ENCODE assay signal across 20 cellular contexts in the genomic region with DNA sequence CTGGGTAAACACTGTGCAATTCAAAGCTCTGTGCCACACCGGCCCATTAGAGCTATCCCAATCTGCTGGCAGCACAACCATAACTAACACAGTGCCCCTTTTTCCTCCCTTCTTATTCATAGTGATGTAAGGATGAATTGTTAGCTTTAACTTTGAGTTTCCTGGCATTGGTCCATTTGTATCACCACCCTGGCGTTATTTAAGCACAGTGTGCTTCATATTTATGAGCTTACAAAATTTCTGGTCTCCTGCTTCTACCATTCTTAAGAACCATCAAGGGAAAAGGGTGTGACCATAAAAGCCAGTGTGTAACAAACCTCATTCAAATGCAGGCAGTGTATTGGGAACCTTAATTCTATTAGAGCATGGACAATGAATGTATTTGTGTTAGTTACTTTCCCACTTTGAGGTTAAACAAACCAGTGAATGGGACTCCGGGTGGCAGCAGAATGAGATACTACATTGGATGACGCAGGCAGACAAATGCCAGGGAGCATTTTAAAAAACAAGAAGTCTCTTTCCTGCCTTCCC.
A peak's percentile ranks its signal among the peaks of the same experiment; 100 is the strongest.
DNase-seq lines count a peak whose midpoint lies in the region; ATAC-seq and TF ChIP-seq lines count a peak whose summit lies in the region.
"Had no signal": no experiment of that assay in that cellular context is flagged by ENCODE, and none has a peak within 500 bp of the region (broad histone marks: within the 10 kb centered on the region; RNA-seq: fewer than 3 reads in every experiment).

No MANE protein-coding gene starts in this region.

- H3K36me3 ChIP-seq in gastroesophageal sphincter, result no peaks in the 10 kb centered on the region
- H3K36me3 ChIP-seq: WERI-Rb-1 had no signal

- no peaks in the 10 kb centered on the region for H3K4me1 ChIP-seq in gastroesophageal sphincter

- no peak for TF ChIP-seq CTCF in gastroesophageal sphincter (IDR thresholded peaks at IDR 0.05)

- H3K27me3 ChIP-seq in gastroesophageal sphincter, result peaks cover 3% of the 10 kb centered on the region

- ATAC-seq in gastroesophageal sphincter (no peak), HG02885 (IDR thresholded peaks at IDR 0.05; ENCODE audit: poor library complexity, unreplicated experiment) (no peak)
- ATAC-seq: mucosa of descending colon had no signal

- 55 to 66% methylated on average over 4 of the region's 4 CpGs for WGBS in gastroesophageal sphincter (ENCODE audit: low coverage in 1 of 2), 2 donors

- TF ChIP-seq EP300 in gastroesophageal sphincter (IDR thresholded peaks at IDR 0.05), result no peak

- no peak overlapping the region for H3K4me3 ChIP-seq in gastroesophageal sphincter
- H3K4me3 ChIP-seq: mucosa of descending colon had no signal

- H3K9me3 ChIP-seq in gastroesophageal sphincter, result no peaks in the 10 kb centered on the region
- H3K9me3 ChIP-seq: mucosa of descending colon had no signal

- DNase-seq in HT1080 (ENCODE audit: low read depth), result peak; percentile 38
- peak; percentile 86 for DNase-seq in globus pallidus (ENCODE audit: low spot score)
- peak; percentile 81 for DNase-seq in putamen (ENCODE audit: low spot score)
- DNase-seq in NCI-H128 (lab: John Stamatoyannopoulos, UW; ENCODE audit: unreplicated experiment), result no peak
- DNase-seq: activated CD4-positive, alpha-beta T cell treated with anti-CD3 and anti-CD28 coated beads, Interleukin-2, amount 10 ng/mL, durations not matched to agents 7 days and 5 days; activated naive CD4-positive, alpha-beta T cell treated with anti-CD3 and anti-CD28 coated beads, Interleukin-2, amount 50 U/mL, for 16 hours; aorta; effector CD8-positive, alpha-beta T cell; foreskin fibroblast; HCEC 1CT; islet precursor cell; Karpas-422; mucosa of descending colon; NCI-H1694; Right ventricle myocardium superior; stimulated activated CD4-positive, alpha-beta T cell treated with anti-CD3 and anti-CD28 coated beads, Interleukin-15, amount 100 ng/mL, for 24 hours; WERI-Rb-1 had no signal

- H3K27ac ChIP-seq in angular gyrus (ENCODE audit: low read depth, low read length) (peak overlapping the region; percentile 10), gastroesophageal sphincter (no peak overlapping the region)
- H3K27ac ChIP-seq: WERI-Rb-1 had no signal

- TF ChIP-seq POLR2A in gastroesophageal sphincter (IDR thresholded peaks at IDR 0.05), result no peak
